ENCODE assay signal across 9 cellular contexts in the genomic region with DNA sequence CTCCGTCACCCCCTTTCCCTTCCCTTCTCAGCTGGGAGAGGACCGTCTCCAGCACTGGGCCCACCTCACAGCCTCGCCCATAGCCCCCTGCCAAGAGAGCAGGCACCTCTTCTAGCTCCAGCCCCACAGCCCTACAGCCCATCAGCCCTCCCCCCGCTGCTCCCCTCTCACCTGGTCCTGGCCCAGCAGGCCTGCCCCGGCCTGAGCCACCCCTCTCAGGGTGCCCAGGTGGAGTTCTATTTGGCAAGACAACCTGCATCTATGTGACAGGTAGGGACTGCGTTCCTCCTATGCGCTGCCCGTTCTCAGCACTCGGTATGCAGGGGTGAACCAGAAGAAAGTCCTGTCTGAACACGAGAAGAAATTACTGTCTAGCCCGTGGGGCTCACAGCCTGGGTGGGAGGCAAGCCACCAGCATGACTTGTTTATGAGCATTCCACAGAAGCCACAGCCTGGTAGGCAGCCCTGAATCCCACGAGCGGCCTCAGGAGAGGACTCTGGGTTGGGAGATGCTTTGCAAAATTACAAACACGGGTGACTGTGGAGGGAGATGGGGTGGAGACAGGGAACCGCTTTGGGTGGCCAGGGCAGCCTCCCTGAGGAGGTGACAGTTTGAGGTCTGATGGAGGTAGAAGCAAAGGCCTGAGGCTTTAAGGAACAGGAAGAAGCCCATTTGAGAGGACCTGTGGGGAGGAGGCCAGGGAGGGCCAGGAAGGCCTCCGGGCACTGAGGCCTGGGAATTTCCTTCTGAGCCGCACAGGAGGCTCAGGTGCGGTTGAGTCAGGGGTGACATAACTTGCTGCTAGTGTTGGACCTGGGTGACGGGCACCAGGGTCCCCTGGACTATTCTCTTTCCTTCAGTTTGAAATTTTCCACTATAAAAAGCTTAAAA. TPM values are rescaled to one million over a fixed set of nuclear protein-coding genes. Genes with fewer than 3 reads are reported as not detected.
A peak's percentile ranks its signal among the peaks of the same experiment; 100 is the strongest.
DNase-seq lines count a peak whose midpoint lies in the region; ATAC-seq and TF ChIP-seq lines count a peak whose summit lies in the region.
"Had no signal": no experiment of that assay in that cellular context is flagged by ENCODE, and none has a peak within 500 bp of the region (broad histone marks: within the 10 kb centered on the region; RNA-seq: fewer than 3 reads in every experiment).

No MANE protein-coding gene starts in this region.

- ATAC-seq in HG02623 (IDR thresholded peaks at IDR 0.05; ENCODE audit: unreplicated experiment) (no peak), GM21360 (IDR thresholded peaks at IDR 0.05; ENCODE audit: unreplicated experiment) (no peak), GM19324 (IDR thresholded peaks at IDR 0.05; ENCODE audit: low FRiP score, unreplicated experiment) (no peak)

- H3K27ac ChIP-seq in muscle layer of colon (ENCODE audit: low read depth, low read length) = peak overlapping the region; percentile 66
- peak overlapping the region; percentile 97 for H3K27ac ChIP-seq in vagina
- H3K27ac ChIP-seq: HL-60 had no signal

- no peak for TF ChIP-seq CTCF in astrocyte of the spinal cord (IDR thresholded peaks at IDR 0.05; ENCODE audit: low read depth, low read length)
- no peak for TF ChIP-seq CTCF in vagina (IDR thresholded peaks at IDR 0.05)

- H3K9me3 ChIP-seq in muscle layer of colon (ENCODE audit: low read length) = no peaks in the 10 kb centered on the region
- no peaks in the 10 kb centered on the region for H3K9me3 ChIP-seq in vagina

- H3K36me3 ChIP-seq in muscle layer of colon (ENCODE audit: insufficient read depth, low read length) (no peaks in the 10 kb centered on the region), vagina (no peaks in the 10 kb centered on the region)

- DNase-seq in stimulated activated CD4-positive, alpha-beta T cell treated with anti-CD3 and anti-CD28 coated beads, Interleukin-15, amount 100 ng/mL, for 24 hours = peak; percentile 15
- DNase-seq in stimulated activated CD4-positive, alpha-beta T cell treated with anti-CD3 and anti-CD28 coated beads, Interleukin-1b, Interleukin-23, amount 100 ng/mL, for 48 hours = no peak
- DNase-seq in astrocyte of the spinal cord (ENCODE audit: low read depth, low spot score) = peak; percentile 36
- peak in 1 of 2 donors; percentile 90 for DNase-seq in vagina (ENCODE audit: extremely low spot score in 2 of 2)

- intact Hi-C loops in vagina (cut with DNase I) = loop anchor here (5.0 to 10.0 kb wide), 2 partner anchors 51 to 57 kb away; a partner anchor contains a TSS

- in situ Hi-C loops in astrocyte of the spinal cord (cut with HindIII; ENCODE audit: low sequenced_read_pairs) = no loop called here

- no peaks in the 10 kb centered on the region for H3K27me3 ChIP-seq in muscle layer of colon (ENCODE audit: control insufficient read depth in 1 of 2, insufficient read depth in 2 of 2, low read length in 2 of 2)
- H3K27me3 ChIP-seq in vagina = no peaks in the 10 kb centered on the region

- H3K4me1 ChIP-seq in muscle layer of colon (ENCODE audit: insufficient read depth, low read length) = peaks cover 49% of the 10 kb centered on the region
- peaks cover 63% of the 10 kb centered on the region for H3K4me1 ChIP-seq in vagina

- no peak for TF ChIP-seq POLR2A in vagina (IDR thresholded peaks at IDR 0.05)

- no peak overlapping the region for H3K9ac ChIP-seq in muscle layer of colon (ENCODE audit: low read length)

- H3K4me3 ChIP-seq in astrocyte of the spinal cord (ENCODE audit: low read depth, low read length) = no peak overlapping the region
- H3K4me3 ChIP-seq in muscle layer of colon (ENCODE audit: low read depth in 1 of 2, low read length in 2 of 2) = no peak overlapping the region
- H3K4me3 ChIP-seq in vagina = peak overlapping the region in 1 of 2 donors; percentile 96

RNA-seq across cellular contexts. Expression of a gene that starts 1.2 kb away (rescaled TPM):
- total RNA-seq in vagina = 37.1 TPM

RNA-seq across cellular contexts. Expression of a gene that starts 51.0 kb away (rescaled TPM):
- 14.2 TPM for total RNA-seq in vagina

RNA-seq across cellular contexts. Expression of a gene that starts 58.0 kb away (rescaled TPM):
- total RNA-seq in vagina = 31.4 TPM
